9 cellular contexts compared by ENCODE assay signal in the genomic region with DNA sequence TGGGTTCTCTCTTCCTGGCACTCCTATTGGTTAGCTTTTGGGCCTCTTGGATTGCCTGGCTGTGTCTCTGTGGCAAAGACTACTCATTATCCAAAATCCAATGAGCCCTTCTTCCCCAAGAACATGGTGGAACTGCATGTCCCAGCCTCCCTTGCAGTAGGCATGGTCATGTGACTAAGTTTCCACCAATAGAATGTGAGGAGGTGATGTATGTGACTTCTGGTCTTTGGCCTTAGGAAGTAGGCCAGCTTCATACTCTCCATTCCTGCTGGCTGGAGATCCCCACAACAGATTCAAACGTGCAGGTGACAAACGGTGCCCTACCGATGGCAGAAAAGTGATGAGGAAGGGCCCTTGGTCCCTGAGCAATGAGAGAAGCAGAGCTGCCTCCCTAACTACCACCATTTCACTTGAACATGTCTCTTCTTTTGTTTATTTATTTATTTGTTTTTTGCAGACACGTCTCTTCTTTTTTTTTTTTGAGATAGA. TPM values are rescaled to one million over a fixed set of nuclear protein-coding genes. Genes with fewer than 3 reads are reported as not detected.
DNase-seq lines count a peak whose midpoint lies in the region; ATAC-seq and TF ChIP-seq lines count a peak whose summit lies in the region.
"Had no signal": no experiment of that assay in that cellular context is flagged by ENCODE, and none has a peak within 500 bp of the region (broad histone marks: within the 10 kb centered on the region; RNA-seq: fewer than 3 reads in every experiment).

No MANE protein-coding gene starts in this region.

- H3K36me3 ChIP-seq in H7 (replicated peaks; ENCODE audit: control insufficient read depth, insufficient read depth, low read length) (no peaks in the 10 kb centered on the region), adrenal gland (replicated peaks in 1 of 2) (no peaks in the 10 kb centered on the region)
- H3K36me3 ChIP-seq: thyroid gland had no signal

- H3K4me3 ChIP-seq in H7 (ENCODE audit: insufficient read depth, low read depth, low read length) (no peak overlapping the region), adrenal gland (no peak overlapping the region)
- H3K4me3 ChIP-seq: thyroid gland had no signal

- no peaks in the 10 kb centered on the region for H3K9me3 ChIP-seq in adrenal gland (replicated peaks in 1 of 3)
- H3K9me3 ChIP-seq: thyroid gland had no signal

- no peak for TF ChIP-seq CTCF in adrenal gland (IDR thresholded peaks at IDR 0.05)

- no peak for TF ChIP-seq POLR2A in adrenal gland (IDR thresholded peaks at IDR 0.05)

- H3K4me1 ChIP-seq in adrenal gland (replicated peaks in 1 of 2): no peaks in the 10 kb centered on the region
- H3K4me1 ChIP-seq: thyroid gland had no signal

- DNase-seq in ELF-1 (ENCODE audit: low read depth, low spot score): peak; percentile 40
- DNase-seq in H7: peak; percentile 66
- peak; percentile 81 for DNase-seq in SK-N-DZ (ENCODE audit: low spot score)
- peak; percentile 32 for DNase-seq in left kidney (ENCODE audit: low read depth, low spot score)
- DNase-seq in kidney glomerular epithelial cell (lab: John Stamatoyannopoulos, UW): no peak
- DNase-seq in sciatic nerve (ENCODE audit: low spot score): no peak
- no peak for DNase-seq in DMS79 treated with DMSO at 0.1 percent for 48 hours (lab: John Stamatoyannopoulos, UW)
- no peak for DNase-seq in adrenal gland
- DNase-seq: thyroid gland had no signal

- ATAC-seq in sciatic nerve: no peak

- H3K27me3 ChIP-seq in H7 (ENCODE audit: control insufficient read depth, insufficient read depth, low read length): no peaks in the 10 kb centered on the region
- no peaks in the 10 kb centered on the region for H3K27me3 ChIP-seq in adrenal gland
- H3K27me3 ChIP-seq: thyroid gland had no signal

- H3K27ac ChIP-seq in adrenal gland: no peak overlapping the region
- H3K27ac ChIP-seq: thyroid gland had no signal

- 64 to 78% (median 71%) methylated on average over 4 of the region's 4 CpGs for WGBS in adrenal gland, 4 donors

- intact Hi-C loops in sciatic nerve (cut with DNase I) (no loop called here), adrenal gland (cut with DNase I) (no loop called here)

RNA-seq across cellular contexts. Expression of a gene that starts 17.3 kb away (rescaled TPM):
- total RNA-seq in H7 (2014; rRNA removed; shearing (Covaris generic)): 0.48 and 0.59 TPM in 2 replicates
- 1.1 and 1.8 TPM in 2 replicates for polyA plus RNA-seq in SK-N-DZ (2014; cell fraction: cytosol; rRNA removed)
- polyA plus RNA-seq in SK-N-DZ (2014; cell fraction: nucleus; rRNA removed): 0.45 and 0.51 TPM in 2 replicates
- total RNA-seq in sciatic nerve: 5.4 TPM
- 1 to 10 TPM in 6 of 8 donors, under 1 TPM in 2; 0.24 to 2.6 (median 1.4) TPM for total RNA-seq in adrenal gland
- polyA plus RNA-seq in adrenal gland: 1 to 10 TPM in 1 of 3 donors, under 1 TPM in 2; 0.54 to 3.1 (median 0.64) TPM

RNA-seq across cellular contexts. Expression of a gene that starts 33.2 kb away (rescaled TPM):
- total RNA-seq in H7 (2014; rRNA removed; shearing (Covaris generic)): 165 and 173 TPM in 2 replicates
- 171 and 173 TPM in 2 replicates for polyA plus RNA-seq in SK-N-DZ (2014; cell fraction: cytosol; rRNA removed)
- 105 TPM in 2 replicates for polyA plus RNA-seq in SK-N-DZ (2014; cell fraction: nucleus; rRNA removed)
- total RNA-seq in sciatic nerve (26.3 TPM), adrenal gland (100 to 1,000 TPM in 7 of 8 donors, 10 to 100 TPM in 1; 64.5 to 325 (median 136) TPM)
- polyA plus RNA-seq in adrenal gland: 100 to 1,000 TPM in 1 of 3 donors, 10 to 100 TPM in 2; 48.8 to 111 (median 54.7) TPM

Comparison
In these comparisons a context has a peak if more than half of its experiments do, and no peak if none do; other contexts are left out.
1. DNase-seq: peak in ELF-1 (single experiment), H7 (single experiment), SK-N-DZ (single experiment) and left kidney (single experiment); none in kidney glomerular epithelial cell (single experiment), sciatic nerve (single experiment), DMS79 treated with DMSO at 0.1 percent for 48 hours (single experiment) and adrenal gland (0 of 7).